18 cellular contexts compared by ENCODE assay signal in genomic region chr6:73176057-73176456, GRCh38.
DNase-seq lines count a peak whose midpoint lies in the region; FAIRE-seq and TF ChIP-seq lines count a peak whose summit lies in the region.
"Had no signal": no experiment of that assay in that cellular context is flagged by ENCODE, and none has a peak within 500 bp of the region (broad histone marks: within the 10 kb centered on the region; RNA-seq: fewer than 3 reads in every experiment).

No MANE protein-coding gene starts in this region.

- DNase-seq in MV-4-11 (lab: John Stamatoyannopoulos, UW) (peak; percentile 14), urothelium cell line (ENCODE audit: low spot score) (no peak), RKO (ENCODE audit: low spot score) (no peak), GM10266 (ENCODE audit: extremely low spot score) (no peak), EL (no peak)
- DNase-seq: 8988T; AML-193; CD4-positive, alpha-beta memory T cell; DMS153; DMS79 treated with DMSO at 0.1 percent for 48 hours; GF-D8; GOT3; H9; IMR-90; KBM-7 had no signal

- H3F3A ChIP-seq in SU-DHL-6 (ENCODE audit: insufficient read depth) = peaks cover 4% of the 10 kb centered on the region; the same call in 1 of the 2 replicates

- H3K4me2 ChIP-seq in BLaER1 = peak overlapping the region; percentile 77
- H3K4me2 ChIP-seq in SU-DHL-6 (ENCODE audit: low read depth, low read length, poor library complexity, severe bottlenecking) = peak overlapping the region; percentile 19

- no peaks in the 10 kb centered on the region for H3K79me2 ChIP-seq in SU-DHL-6 (ENCODE audit: insufficient read depth, low read length)

- H3K9me3 ChIP-seq in BLaER1 = no peaks in the 10 kb centered on the region; the same call in 1 of the 2 replicates
- H3K9me3 ChIP-seq in SU-DHL-6 (ENCODE audit: insufficient read depth, low read length) = no peaks in the 10 kb centered on the region

- H3K27ac ChIP-seq in BLaER1 = 0 out of 2 replicates have a peak overlapping the region, but pooled peaks have one; percentile 21
- no peak overlapping the region for H3K27ac ChIP-seq in SU-DHL-6 (ENCODE audit: low read depth, low read length)
- H3K27ac ChIP-seq: C4-2B had no signal

- peaks cover 12% of the 10 kb centered on the region for H3K36me3 ChIP-seq in BLaER1
- H3K36me3 ChIP-seq in SU-DHL-6 (ENCODE audit: low read length) = 0 out of 2 replicates have a peak, but pooled peaks cover 3% of the 10 kb centered on the region

- H4K20me1 ChIP-seq in BLaER1 (no peaks in the 10 kb centered on the region), SU-DHL-6 (ENCODE audit: low read depth, low read length) (no peaks in the 10 kb centered on the region)

- H3K27me3 ChIP-seq in BLaER1 (no peaks in the 10 kb centered on the region), SU-DHL-6 (ENCODE audit: low read length) (no peaks in the 10 kb centered on the region)

- no peak overlapping the region for H3K9ac ChIP-seq in BLaER1
- H3K9ac ChIP-seq in SU-DHL-6 (ENCODE audit: low read length) = no peak overlapping the region

- no peak overlapping the region; the same call in 1 of the 2 replicates for H3K4me3 ChIP-seq in BLaER1
- no peak overlapping the region for H3K4me3 ChIP-seq in SU-DHL-6 (ENCODE audit: insufficient read depth, low read length, poor library complexity, severe bottlenecking)

- FAIRE-seq in urothelium cell line (lab: Jason Lieb, UNC) = peak; percentile 32

- H2AFZ ChIP-seq in SU-DHL-6 (ENCODE audit: low read depth, low read length, severe bottlenecking) = no peak overlapping the region

- TF ChIP-seq CTCF in SU-DHL-6 (IDR thresholded peaks at IDR 0.05; ENCODE audit: insufficient read depth, low read length, poor library complexity, severe bottlenecking) (no peak), GM10266 (IDR thresholded peaks at IDR 0.05; ENCODE audit: control insufficient read depth, insufficient read depth, low read depth, missing control alignments) (no peak)

- no peaks in the 10 kb centered on the region for H3K9me2 ChIP-seq in SU-DHL-6 (replicated peaks; ENCODE audit: insufficient read depth, low read length)

- peaks cover 48% of the 10 kb centered on the region for H3K4me1 ChIP-seq in BLaER1
